In the genomic region with DNA sequence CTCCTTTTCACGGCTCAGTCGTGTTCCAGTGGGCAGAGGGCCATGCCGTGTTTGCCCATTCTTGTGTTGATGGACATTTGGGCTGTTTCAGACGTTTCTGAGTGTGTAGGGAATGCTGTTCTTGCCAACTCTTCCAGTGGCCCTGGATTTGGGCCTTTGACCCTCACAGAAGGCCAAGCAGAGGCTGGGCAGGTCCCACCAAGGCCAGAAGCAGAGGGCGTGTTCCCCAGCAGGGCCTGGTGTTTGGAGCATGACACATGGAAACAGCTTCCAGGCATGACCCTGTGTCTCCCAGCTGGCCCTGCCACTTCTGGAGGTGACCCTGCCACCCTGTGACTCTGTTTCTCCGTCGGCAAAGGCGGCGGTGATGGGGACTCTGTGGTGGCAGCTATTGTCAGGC, we compare ENCODE assay signal across 1 cellular context.
TF ChIP-seq lines count a peak whose summit lies in the region.

No MANE protein-coding gene starts in this region.

TF ChIP-seq in H1, 55 proteins besides CTCF, POLR2A, EP300 and RAD21:
- TF ChIP-seq CEBPB (IDR thresholded peaks at IDR 0.05; ENCODE audit: low read depth, low read length) (no peak), TBP (IDR thresholded peaks at IDR 0.05; ENCODE audit: low read depth, low read length) (no peak)
